12 cellular contexts compared by ENCODE assay signal in genomic region chr11:27395556-27396258, GRCh38. TPM values are rescaled to one million over a fixed set of nuclear protein-coding genes. Genes with fewer than 3 reads are reported as not detected.
DNase-seq lines count a peak whose midpoint lies in the region; ATAC-seq and TF ChIP-seq lines count a peak whose summit lies in the region.
"Had no signal": no experiment of that assay in that cellular context is flagged by ENCODE, and none has a peak within 500 bp of the region (broad histone marks: within the 10 kb centered on the region; RNA-seq: fewer than 3 reads in every experiment).

No MANE protein-coding gene starts in this region.

- H3K79me1 ChIP-seq in trophoblast cell (ENCODE audit: low read length): peaks cover 5% of the 10 kb centered on the region

- BruUV-seq in PC-9 (replicated peaks; lab: Mats Ljungman, UMichigan): no TSS peak

- H3K4me1 ChIP-seq in PC-9 (replicated peaks; ENCODE audit: insufficient read depth) (peaks cover 82% of the 10 kb centered on the region), trophoblast cell (ENCODE audit: control insufficient read depth in 1 of 2, insufficient read depth in 2 of 2, low read length in 2 of 2) (peaks cover 16 to 26% of the 10 kb centered on the region in 2 experiments)

- no peaks in the 10 kb centered on the region for H3K9me2 ChIP-seq in PC-9 (ENCODE audit: insufficient read depth)

- H3K4ac ChIP-seq in trophoblast cell (ENCODE audit: low read depth, low read length): no peak overlapping the region

- no peak for TF ChIP-seq CTCF in PC-9 (conservative IDR thresholded peaks at IDR 0.05)

- H3F3A ChIP-seq in PC-9 (ENCODE audit: insufficient read depth, low read depth): peaks cover 47% of the 10 kb centered on the region

- H4K91ac ChIP-seq in trophoblast cell (ENCODE audit: low read depth, low read length): no peak overlapping the region

- H3K4me3 ChIP-seq in PC-9 (no peak overlapping the region), trophoblast cell (ENCODE audit: low read depth, low read length) (no peak overlapping the region)

- no peak overlapping the region for H2BK120ac ChIP-seq in trophoblast cell (ENCODE audit: insufficient read depth, low read length, poor library complexity)

- H3K27me3 ChIP-seq in PC-9 (ENCODE audit: insufficient read depth, low read depth): no peaks in the 10 kb centered on the region
- no peaks in the 10 kb centered on the region for H3K27me3 ChIP-seq in trophoblast cell (ENCODE audit: insufficient read depth, low read length)

- H3K4me2 ChIP-seq in PC-9 (peak overlapping the region; percentile 59), trophoblast cell (ENCODE audit: low read length) (peak overlapping the region; percentile 24)

- no peaks in the 10 kb centered on the region for H3K36me3 ChIP-seq in PC-9 (ENCODE audit: low read depth)
- H3K36me3 ChIP-seq in trophoblast cell (ENCODE audit: control insufficient read depth in 1 of 2, insufficient read depth in 2 of 2, low read length in 2 of 2): no peaks in the 10 kb centered on the region

- no peak overlapping the region for H4K8ac ChIP-seq in trophoblast cell (ENCODE audit: low read depth, low read length)

- no peak overlapping the region for H3K9ac ChIP-seq in trophoblast cell (ENCODE audit: low read length)

- no peak overlapping the region for H3K18ac ChIP-seq in trophoblast cell (ENCODE audit: low read length)

- no peak overlapping the region for H3K23ac ChIP-seq in trophoblast cell (ENCODE audit: low read length)

- H3K27ac ChIP-seq in PC-9 (peak overlapping the region; percentile 68), trophoblast cell (ENCODE audit: low read depth, low read length) (no peak overlapping the region)

- no peaks in the 10 kb centered on the region for H3K9me3 ChIP-seq in PC-9 (ENCODE audit: insufficient read depth, low read depth)
- H3K9me3 ChIP-seq in trophoblast cell (ENCODE audit: insufficient read depth, low read depth, low read length): no peaks in the 10 kb centered on the region

- H2BK5ac ChIP-seq in trophoblast cell (ENCODE audit: low read depth, low read length, poor library complexity): no peak overlapping the region

- H3K79me2 ChIP-seq in PC-9 (ENCODE audit: low read depth) (peaks cover 49% of the 10 kb centered on the region), trophoblast cell (ENCODE audit: control insufficient read depth, insufficient read depth, low read length, poor library complexity) (peaks cover 2% of the 10 kb centered on the region)

- peak overlapping the region; percentile 68 for H3K14ac ChIP-seq in trophoblast cell (ENCODE audit: low read length)

- H2AFZ ChIP-seq in PC-9 (no peak overlapping the region), trophoblast cell (ENCODE audit: insufficient read depth, low read length, poor library complexity) (no peak overlapping the region)

- DNase-seq in ELF-1 (ENCODE audit: low read depth, low spot score): peak; percentile 16
- peak; percentile 19 to 79 for DNase-seq in PC-9
- DNase-seq in glomerular visceral epithelial cell (ENCODE audit: extremely low spot score): peak; percentile 60
- DNase-seq in trophoblast cell: peak; percentile 62 to 84
- no peak for DNase-seq in activated naive CD4-positive, alpha-beta T cell (lab: John Stamatoyannopoulos, UW)
- DNase-seq in DMS153 treated with DMSO at 0.1 percent for 48 hours (lab: John Stamatoyannopoulos, UW; ENCODE audit: unreplicated experiment): no peak
- DNase-seq: activated naive CD8-positive, alpha-beta T cell treated with anti-CD3 and anti-CD28 coated beads, Interleukin-2, amount 10 ng/mL, durations not matched to agents 7 days and 5 days; H9; MM.1S; stimulated activated CD4-positive, alpha-beta T cell treated with anti-CD3 and anti-CD28 coated beads, Interleukin-2, amount 100 ng/mL, for 48 hours had no signal

- POLR2A ChIA-PET in PC-9 (lab: Charles Lee; ENCODE audit: unreplicated experiment): interaction anchor here (0.6 kb wide), 1 partner anchor 545 kb away, joined by 5 read pairs; no protein-coding TSS in a partner anchor

- no CpG with 5 or more reads among the region's 7 CpGs for WGBS in trophoblast cell (ENCODE audit: extremely low coverage, insufficient coverage, insufficient read length)

- CTCF ChIA-PET in PC-9 (lab: Charles Lee): no interaction called here

- ATAC-seq in HG02759 (IDR thresholded peaks at IDR 0.05; ENCODE audit: unreplicated experiment) (no peak), HG03025 (IDR thresholded peaks at IDR 0.05; ENCODE audit: low FRiP score, unreplicated experiment) (no peak)

- no peak overlapping the region for H2AK5ac ChIP-seq in trophoblast cell (ENCODE audit: low read length)

- H2BK12ac ChIP-seq in trophoblast cell (ENCODE audit: low read length): no peak overlapping the region

- no peaks in the 10 kb centered on the region for H4K20me1 ChIP-seq in PC-9 (ENCODE audit: insufficient read depth)

- intact Hi-C loops in PC-9 (cut with micrococcal nuclease; ENCODE audit: unreplicated experiment): loop anchor here (10.0 kb wide), 1 partner anchor 181 kb away; no protein-coding TSS in a partner anchor

- H4K12ac ChIP-seq in trophoblast cell (ENCODE audit: low read depth, low read length): no peak overlapping the region

RNA-seq across cellular contexts. Expression of gene CCDC34, which starts 32.7 kb away (rescaled TPM):
- 21.0 and 33.6 TPM in 2 replicates for total RNA-seq in PC-9 (2021)
- 23.5 and 25.3 TPM in 2 replicates for polyA plus RNA-seq in trophoblast cell (2013)

Comparison
In these comparisons a context has a peak if more than half of its experiments do, and no peak if none do; other contexts are left out.
1. DNase-seq: peak in ELF-1 (single experiment), PC-9 (2 of 2), glomerular visceral epithelial cell (single experiment) and trophoblast cell (2 of 2); none in activated naive CD4-positive, alpha-beta T cell (0 of 4) and DMS153 treated with DMSO at 0.1 percent for 48 hours (single experiment).